ENCODE assay signal across 26 cellular contexts in genomic region chrX:107971636-107972035, GRCh38. TPM values are rescaled to one million over a fixed set of nuclear protein-coding genes. Genes with fewer than 3 reads are reported as not detected.
DNase-seq lines count a peak whose midpoint lies in the region; ATAC-seq, FAIRE-seq and TF ChIP-seq lines count a peak whose summit lies in the region.
"Had no signal": no experiment of that assay in that cellular context is flagged by ENCODE, and none has a peak within 500 bp of the region (broad histone marks: within the 10 kb centered on the region; RNA-seq: fewer than 3 reads in every experiment).

No MANE protein-coding gene starts in this region.

- H3K9ac ChIP-seq in iPS-18a (ENCODE audit: low read length), result peak overlapping the region; percentile 4
- H3K9ac ChIP-seq: BLaER1 treated with 17β-estradiol and CSF1 and Interleukin-3, amounts not matched to agents 10 nM and 100 nM had no signal

- H3K4me3 ChIP-seq in A549 (no peak overlapping the region), fibroblast of pulmonary artery (replicated peaks; ENCODE audit: low read depth, low read length) (no peak overlapping the region), iPS-18a (ENCODE audit: low read length) (no peak overlapping the region), mucosa of descending colon (no peak overlapping the region)
- H3K4me3 ChIP-seq: BLaER1 treated with 17β-estradiol and CSF1 and Interleukin-3, amounts not matched to agents 10 nM and 100 nM; GM12878; HAP-1 had no signal

- H3K4me2 ChIP-seq in A549, result no peak overlapping the region
- H3K4me2 ChIP-seq: BLaER1 treated with 17β-estradiol and CSF1 and Interleukin-3, amounts not matched to agents 10 nM and 100 nM had no signal

- no peak for ATAC-seq in A549
- no peak for ATAC-seq in mucosa of descending colon
- ATAC-seq: GM12878 had no signal

- DNase-seq in A549 (ENCODE audit: low read depth in 1 of 2, low spot score in 1 of 2) (no peak), amniotic epithelial cell (ENCODE audit: low read depth) (peak; percentile 42), fibroblast of pulmonary artery (ENCODE audit: low read depth) (peak; percentile 32), osteocyte (ENCODE audit: extremely low spot score, unreplicated experiment) (no peak), mucosa of descending colon (no peak), nephron progenitor cell (no peak), NCI-H2081 (lab: John Stamatoyannopoulos, UW) (no peak)
- DNase-seq: ACHN; AML-193; BE2C; CD4-positive, alpha-beta T cell; CD8-positive, alpha-beta memory T cell; DMS 273 treated with DMSO at 0.1 percent for 48 hours; DMS79; EL; GDM1; GOT3 had no signal

- 85% methylated on average over 3 of the region's 3 CpGs for WGBS in A549 (ENCODE audit: missing lambda C conversion rate)

- peak; percentile 94 for FAIRE-seq in A549 (lab: Jason Lieb, UNC)
- FAIRE-seq: A204.1, D721Med, GM12878, H54 had no signal

- CTCF ChIA-PET in A549 (lab: Yijun Ruan, JAX), result no interaction called here

- no peaks in the 10 kb centered on the region for H3K36me3 ChIP-seq in iPS-18a (ENCODE audit: control insufficient read depth, low read depth, low read length)
- H3K36me3 ChIP-seq in mucosa of descending colon (ENCODE audit: low read depth), result no peaks in the 10 kb centered on the region
- H3K36me3 ChIP-seq: BE2C; BLaER1 treated with 17β-estradiol and CSF1 and Interleukin-3, amounts not matched to agents 10 nM and 100 nM; HAP-1 had no signal

- H3K4me1 Mint-ChIP-seq in osteocyte (ENCODE audit: unreplicated experiment) (no peaks in the 10 kb centered on the region), nephron progenitor cell (no peaks in the 10 kb centered on the region)
- H3K4me1 Mint-ChIP-seq: CD8-positive, alpha-beta memory T cell had no signal

- H3K36me3 Mint-ChIP-seq in osteocyte (ENCODE audit: unreplicated experiment) (no peaks in the 10 kb centered on the region), nephron progenitor cell (ENCODE audit: low read depth) (no peaks in the 10 kb centered on the region)
- H3K36me3 Mint-ChIP-seq: CD14-positive monocyte; CD8-positive, alpha-beta memory T cell had no signal

- POLR2A ChIA-PET in A549 (lab: Yijun Ruan, JAX), result no interaction called here

- H3K9me3 ChIP-seq in A549 (no peaks in the 10 kb centered on the region), iPS-18a (ENCODE audit: control insufficient read depth, low read depth, low read length) (no peaks in the 10 kb centered on the region), mucosa of descending colon (no peaks in the 10 kb centered on the region)
- H3K9me3 ChIP-seq: BE2C, HAP-1 had no signal

- H3K9me3 Mint-ChIP-seq in osteocyte (ENCODE audit: unreplicated experiment) (no peaks in the 10 kb centered on the region), nephron progenitor cell (peaks cover 20% of the 10 kb centered on the region)
- H3K9me3 Mint-ChIP-seq: CD4-positive, alpha-beta T cell had no signal

- intact Hi-C loops in mucosa of descending colon (cut with DNase I, micrococcal nuclease), result no loop called here

- H3K27ac Mint-ChIP-seq in osteocyte (ENCODE audit: unreplicated experiment) (no peak overlapping the region), nephron progenitor cell (no peak overlapping the region)
- H3K27ac Mint-ChIP-seq: CD14-positive monocyte; CD4-positive, alpha-beta T cell; CD8-positive, alpha-beta memory T cell had no signal

- no peak for TF ChIP-seq CTCF in A549 (IDR thresholded peaks at IDR 0.05)
- TF ChIP-seq CTCF in fibroblast of pulmonary artery (IDR thresholded peaks at IDR 0.05; ENCODE audit: low read length, missing control alignments), result no peak
- no peak for TF ChIP-seq CTCF in osteocyte (IDR thresholded peaks at IDR 0.05)
- TF ChIP-seq CTCF in mucosa of descending colon (IDR thresholded peaks at IDR 0.05), result no peak
- TF ChIP-seq CTCF in nephron progenitor cell (IDR thresholded peaks at IDR 0.05), result no peak

- TF ChIP-seq POLR2A in A549 (IDR thresholded peaks at IDR 0.05; ENCODE audit: low read length), result no peak

- TF ChIP-seq RAD21 in A549 (conservative IDR thresholded peaks at IDR 0.05 in 1 of 2, IDR thresholded peaks at IDR 0.05 in 1 of 2), result no peak

- no peaks in the 10 kb centered on the region for H3K4me1 ChIP-seq in A549
- peaks cover 16% of the 10 kb centered on the region for H3K4me1 ChIP-seq in iPS-18a (ENCODE audit: control insufficient read depth, low read depth, low read length)
- H3K4me1 ChIP-seq in mucosa of descending colon (ENCODE audit: low read depth), result no peaks in the 10 kb centered on the region
- H3K4me1 ChIP-seq: BE2C; BLaER1 treated with 17β-estradiol and CSF1 and Interleukin-3, amounts not matched to agents 10 nM and 100 nM had no signal

- no peak for TF ChIP-seq EP300 in A549 (IDR thresholded peaks at IDR 0.05)

- H3K27me3 ChIP-seq in iPS-18a (ENCODE audit: control insufficient read depth, insufficient read depth, low read length), result no peaks in the 10 kb centered on the region
- H3K27me3 ChIP-seq: BE2C had no signal

- H3K27ac ChIP-seq in A549 (no peak overlapping the region), iPS-18a (ENCODE audit: low read length) (no peak overlapping the region)
- H3K27ac ChIP-seq: 22Rv1; BLaER1 treated with 17β-estradiol and CSF1 and Interleukin-3, amounts not matched to agents 10 nM and 100 nM had no signal

- H3K4me3 Mint-ChIP-seq in osteocyte (ENCODE audit: unreplicated experiment) (no peak overlapping the region), nephron progenitor cell (no peak overlapping the region)
- H3K4me3 Mint-ChIP-seq: CD14-positive monocyte; CD4-positive, alpha-beta T cell; CD8-positive, alpha-beta memory T cell had no signal

- H3K27me3 Mint-ChIP-seq in osteocyte (ENCODE audit: unreplicated experiment) (peaks cover 3% of the 10 kb centered on the region), nephron progenitor cell (ENCODE audit: low read depth, poor library complexity) (peaks cover 4% of the 10 kb centered on the region)
- H3K27me3 Mint-ChIP-seq: CD4-positive, alpha-beta T cell had no signal

TF ChIP-seq in A549, 52 proteins besides CTCF, POLR2A, EP300 and RAD21:
- TF ChIP-seq ZC3H11A (IDR thresholded peaks at IDR 0.05) (no peak), CBX8 (IDR thresholded peaks at IDR 0.05) (no peak), CEBPB (IDR thresholded peaks at IDR 0.05) (no peak)

RNA-seq across cellular contexts. Expression of gene TEX13B, which starts 10.5 kb away (rescaled TPM):
- polyA plus RNA-seq in A549 (2011; rRNA removed) (not detected in 2 replicates), A549 (2017; fragmentation: RNase III; extraction: RNeasy Plus Mini Kit Qiagen cat#74134 plus additional on column Dnase treatment) (not detected in 3 replicates)
- polyA plus RNA-seq in A549 (2012; cell fraction: cytosol; rRNA removed), result not detected in 2 replicates
- polyA plus RNA-seq in A549 (2012; cell fraction: nucleus; rRNA removed), result 0.07 TPM in 1 of 2 replicates, not detected in the other
- polyA minus RNA-seq in A549 (2011; rRNA and poly(A)+ RNA removed), result not detected in 2 replicates
- total RNA-seq in osteocyte (not detected in 2 replicates), mucosa of descending colon (not detected)
- total RNA-seq: CD4-positive, alpha-beta T cell; CD8-positive, alpha-beta memory T cell; GM12878 had no signal
- polyA plus RNA-seq: CD14-positive monocyte; CD8-positive, alpha-beta memory T cell; GM12878 had no signal

Comparison
In these comparisons a context has a peak if more than half of its experiments do, and no peak if none do; other contexts are left out.
1. DNase-seq: peak in amniotic epithelial cell (single experiment) and fibroblast of pulmonary artery (single experiment); none in A549 (0 of 2), osteocyte (single experiment), mucosa of descending colon (0 of 3), nephron progenitor cell (single experiment) and NCI-H2081 (0 of 2).